Comparison of ENCODE assay signal across 1 cellular context in genomic region chr1:240356568-240356967, GRCh38.
TF ChIP-seq lines count a peak whose summit lies in the region.

No MANE protein-coding gene starts in this region.

TF ChIP-seq in IMR-90, 13 proteins besides CTCF, POLR2A, EP300 and RAD21:
- TF ChIP-seq RCOR1 (IDR thresholded peaks at IDR 0.05; ENCODE audit: insufficient replicate concordance, low read length) (no peak), MXI1 (IDR thresholded peaks at IDR 0.05; ENCODE audit: borderline replicate concordance, low read depth, low read length) (no peak), MAZ (IDR thresholded peaks at IDR 0.05; ENCODE audit: borderline replicate concordance, low read depth, low read length) (no peak), FOS (IDR thresholded peaks at IDR 0.05; ENCODE audit: low read depth, low read length) (no peak), USF2 (IDR thresholded peaks at IDR 0.05; ENCODE audit: low read depth, low read length) (no peak), ELK1 (IDR thresholded peaks at IDR 0.05; ENCODE audit: borderline replicate concordance, low read depth, low read length) (no peak), NFE2L2 (IDR thresholded peaks at IDR 0.05; ENCODE audit: low read depth, low read length) (no peak), CEBPB (IDR thresholded peaks at IDR 0.05; ENCODE audit: low read depth, low read length) (no peak), BHLHE40 (IDR thresholded peaks at IDR 0.05; ENCODE audit: low read depth, low read length) (no peak), RFX5 (IDR thresholded peaks at IDR 0.05; ENCODE audit: low read depth, low read length) (no peak), MAFK (IDR thresholded peaks at IDR 0.05; ENCODE audit: low read depth, low read length) (no peak), SMC3 (IDR thresholded peaks at IDR 0.05; ENCODE audit: low read depth, low read length) (no peak), CHD1 (IDR thresholded peaks at IDR 0.05; ENCODE audit: low read depth, low read length) (no peak)
